In the genomic region with DNA sequence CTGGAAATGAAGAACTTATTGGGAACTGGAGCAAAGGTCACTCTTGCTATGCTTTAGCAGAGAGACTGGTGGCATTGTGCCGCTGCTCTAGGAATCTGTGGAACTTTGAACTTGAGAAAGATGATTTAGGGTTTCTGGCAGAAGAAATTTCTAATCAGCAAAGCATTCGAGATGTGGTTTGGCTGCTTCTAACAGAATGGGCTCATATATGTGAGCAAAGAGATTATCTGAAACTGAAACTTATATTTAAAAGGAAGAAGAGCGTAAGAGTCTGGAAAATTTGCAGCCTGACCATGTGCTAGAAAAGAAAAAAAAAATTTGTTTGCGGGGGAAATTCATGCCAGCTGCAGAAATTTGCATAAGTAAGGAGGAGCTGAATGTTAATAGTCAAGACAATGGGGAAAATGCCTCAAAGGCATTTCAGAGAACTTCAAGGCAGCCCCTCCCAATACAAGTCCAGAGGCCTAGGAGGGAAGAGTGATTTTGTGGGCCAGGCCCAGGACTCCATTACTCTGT, we compare ENCODE assay signal across 18 cellular contexts. TPM values are rescaled to one million over a fixed set of nuclear protein-coding genes. Genes with fewer than 3 reads are reported as not detected.
DNase-seq lines count a peak whose midpoint lies in the region; ATAC-seq and TF ChIP-seq lines count a peak whose summit lies in the region.
"Had no signal": no experiment of that assay in that cellular context is flagged by ENCODE, and none has a peak within 500 bp of the region (broad histone marks: within the 10 kb centered on the region; RNA-seq: fewer than 3 reads in every experiment).

No MANE protein-coding gene starts in this region.

- TF ChIP-seq CTCF in GM23338 (conservative IDR thresholded peaks at IDR 0.05; ENCODE audit: low read depth in 2 of 2) (no peak), fibroblast of pulmonary artery (IDR thresholded peaks at IDR 0.05; ENCODE audit: low read length, missing control alignments) (no peak)

- H3K27ac Mint-ChIP-seq in GM23338 = no peak overlapping the region
- H3K27ac Mint-ChIP-seq in stimulated activated naive B cell treated with anti-CD40 and anti-IgM and Interleukin-4, amounts not matched to agents 10 μg/mL and 1 μg/mL and 100 μg/mL, for 72 hours = peak overlapping the region; percentile 10
- H3K27ac Mint-ChIP-seq: stimulated activated effector memory CD8-positive, alpha-beta T cell treated with anti-CD3 and anti-CD28 coated beads, Interleukin-12 subunit alpha, Interleukin-12 subunit beta, amount 100 ng/mL, for 72 hours had no signal

- peaks cover 19% of the 10 kb centered on the region for H3K4me1 Mint-ChIP-seq in GM23338
- H3K4me1 Mint-ChIP-seq in stimulated activated naive B cell treated with anti-CD40 and anti-IgM and Interleukin-4, amounts not matched to agents 10 μg/mL and 1 μg/mL and 100 μg/mL, for 72 hours = peaks cover 9 to 13% of the 10 kb centered on the region in 2 donors
- H3K4me1 Mint-ChIP-seq: stimulated activated effector memory CD8-positive, alpha-beta T cell treated with anti-CD3 and anti-CD28 coated beads, Interleukin-12 subunit alpha, Interleukin-12 subunit beta, amount 100 ng/mL, for 72 hours had no signal

- no peak overlapping the region for H3K27ac ChIP-seq in GM23338 (ENCODE audit: low read depth)
- H3K27ac ChIP-seq: C4-2B, foreskin keratinocyte, pancreas, transverse colon had no signal

- peaks cover 24% of the 10 kb centered on the region for H3K36me3 Mint-ChIP-seq in GM23338 (ENCODE audit: low read depth)
- H3K36me3 Mint-ChIP-seq in stimulated activated naive B cell treated with anti-CD40 and anti-IgM and Interleukin-4, amounts not matched to agents 10 μg/mL and 1 μg/mL and 100 μg/mL, for 72 hours = peaks cover 0 to 1% of the 10 kb centered on the region in 2 donors
- H3K36me3 Mint-ChIP-seq: stimulated activated effector memory CD8-positive, alpha-beta T cell treated with anti-CD3 and anti-CD28 coated beads, Interleukin-12 subunit alpha, Interleukin-12 subunit beta, amount 100 ng/mL, for 72 hours had no signal

- peaks cover 36% of the 10 kb centered on the region for H3K4me1 ChIP-seq in GM23338 (ENCODE audit: insufficient read depth)
- H3K4me1 ChIP-seq: foreskin keratinocyte, pancreas had no signal

- no peaks in the 10 kb centered on the region for H3K79me2 ChIP-seq in GM23338 (replicated peaks; ENCODE audit: insufficient read depth)

- peaks cover 22% of the 10 kb centered on the region for H3K9me3 Mint-ChIP-seq in GM23338
- H3K9me3 Mint-ChIP-seq in stimulated activated naive B cell treated with anti-CD40 and anti-IgM and Interleukin-4, amounts not matched to agents 10 μg/mL and 1 μg/mL and 100 μg/mL, for 72 hours = no peaks in the 10 kb centered on the region
- H3K9me3 Mint-ChIP-seq: stimulated activated effector memory CD8-positive, alpha-beta T cell treated with anti-CD3 and anti-CD28 coated beads, Interleukin-12 subunit alpha, Interleukin-12 subunit beta, amount 100 ng/mL, for 72 hours had no signal

- H2AFZ ChIP-seq in GM23338 = no peak overlapping the region

- H3K4me3 ChIP-seq in GM23338 (no peak overlapping the region), fibroblast of pulmonary artery (replicated peaks; ENCODE audit: low read depth, low read length) (no peak overlapping the region)
- H3K4me3 ChIP-seq: pancreas, transverse colon had no signal

- peaks cover 4% of the 10 kb centered on the region for H3K27me3 Mint-ChIP-seq in GM23338 (ENCODE audit: insufficient read depth, low read depth, poor library complexity)
- peaks cover 0 to 4% of the 10 kb centered on the region in 2 donors for H3K27me3 Mint-ChIP-seq in stimulated activated naive B cell treated with anti-CD40 and anti-IgM and Interleukin-4, amounts not matched to agents 10 μg/mL and 1 μg/mL and 100 μg/mL, for 72 hours

- no peak overlapping the region for H3K4me3 Mint-ChIP-seq in GM23338
- H3K4me3 Mint-ChIP-seq in stimulated activated naive B cell treated with anti-CD40 and anti-IgM and Interleukin-4, amounts not matched to agents 10 μg/mL and 1 μg/mL and 100 μg/mL, for 72 hours = no peak overlapping the region
- H3K4me3 Mint-ChIP-seq: stimulated activated effector memory CD8-positive, alpha-beta T cell treated with anti-CD3 and anti-CD28 coated beads, Interleukin-12 subunit alpha, Interleukin-12 subunit beta, amount 100 ng/mL, for 72 hours had no signal

- DNase-seq in GM23338 (ENCODE audit: low spot score) = peak; percentile 45
- DNase-seq in RPMI7951 (ENCODE audit: low read depth) = peak; percentile 8
- DNase-seq in fibroblast of pulmonary artery (ENCODE audit: low read depth) = peak; percentile 17
- no peak for DNase-seq in stimulated activated naive B cell treated with anti-CD40 and anti-IgM and Interleukin-4, amounts not matched to agents 10 μg/mL and 1 μg/mL and 100 μg/mL, for 72 hours
- DNase-seq in NCI-H226 = no peak
- no peak for DNase-seq in AML-193 (lab: John Stamatoyannopoulos, UW)
- DNase-seq: activated T-cell treated with anti-CD3 and anti-CD28 coated beads, Interleukin-2, amount 50 U/mL, for 1 hour; caudate nucleus; DMS53; effector memory CD4-positive, alpha-beta T cell; foreskin keratinocyte; NCI-H2081; NCI-H524 treated with DMSO at 0.1 percent for 48 hours; pancreas; transverse colon had no signal

- no peaks in the 10 kb centered on the region for H3F3A ChIP-seq in GM23338 (replicated peaks; ENCODE audit: low read depth)

- no peaks in the 10 kb centered on the region for H3K27me3 ChIP-seq in GM23338 (ENCODE audit: insufficient read depth)
- H3K27me3 ChIP-seq: pancreas, transverse colon had no signal

- peaks cover 18% of the 10 kb centered on the region for H3K9me2 ChIP-seq in GM23338 (ENCODE audit: insufficient read depth)

- no peak; the same call in 2 of the 3 replicates for ATAC-seq in GM23338
- peak; percentile 75 to 77 for ATAC-seq in stimulated activated naive B cell treated with anti-CD40 and anti-IgM and Interleukin-4, amounts not matched to agents 10 μg/mL and 1 μg/mL and 100 μg/mL, for 72 hours (replicated peaks)
- no peak for ATAC-seq in HG02763 (IDR thresholded peaks at IDR 0.05; ENCODE audit: unreplicated experiment)
- ATAC-seq: foreskin keratinocyte, pancreas had no signal

- H3K36me3 ChIP-seq in GM23338 (ENCODE audit: insufficient read depth) = no peaks in the 10 kb centered on the region
- H3K36me3 ChIP-seq: pancreas, transverse colon had no signal

- H3K4me2 ChIP-seq in GM23338 = 0 out of 2 replicates have a peak overlapping the region, but pooled peaks have one; percentile 15

- H4K20me1 ChIP-seq in GM23338 (replicated peaks; ENCODE audit: insufficient read depth) = no peaks in the 10 kb centered on the region

RNA-seq across cellular contexts. Expression of a gene that starts 35.9 kb away (rescaled TPM):
- 79.1 and 85.8 TPM in 2 replicates for total RNA-seq in GM23338 (2014; rRNA removed; shearing (Covaris generic))
- polyA plus RNA-seq in GM23338 (2016; fragmentation: Nextera tagmentation; extraction: Ambion mirVana) = 72.0 and 76.6 TPM in 2 replicates
- 46.7 and 52.1 TPM in 2 replicates for total RNA-seq in RPMI7951 (2014; rRNA removed; shearing (Covaris generic))

Comparison
In these comparisons a context has a peak if more than half of its experiments do, and no peak if none do; other contexts are left out.
1. ATAC-seq: peak in stimulated activated naive B cell treated with anti-CD40 and anti-IgM and Interleukin-4, amounts not matched to agents 10 μg/mL and 1 μg/mL and 100 μg/mL, for 72 hours (2 of 2); none in GM23338 (single experiment) and HG02763 (single experiment).
2. DNase-seq: peak in GM23338 (single experiment), RPMI7951 (single experiment) and fibroblast of pulmonary artery (single experiment); none in stimulated activated naive B cell treated with anti-CD40 and anti-IgM and Interleukin-4, amounts not matched to agents 10 μg/mL and 1 μg/mL and 100 μg/mL, for 72 hours (single experiment), NCI-H226 (single experiment) and AML-193 (0 of 2).